In genomic region chr2:3242747-3243369, GRCh38 we compare ENCODE assay signal across 8 cellular contexts.
A peak's percentile ranks its signal among the peaks of the same experiment; 100 is the strongest.
DNase-seq lines count a peak whose midpoint lies in the region; ATAC-seq and TF ChIP-seq lines count a peak whose summit lies in the region.

No MANE protein-coding gene starts in this region.

- peak; percentile 78 for ATAC-seq in CD8-positive, alpha-beta T cell
- peak; percentile 78 for ATAC-seq in GM21528 (IDR thresholded peaks at IDR 0.05; ENCODE audit: low FRiP score, unreplicated experiment)

- H3K4me1 Mint-ChIP-seq in CD8-positive, alpha-beta T cell (ENCODE audit: low read depth) = peaks cover 23% of the 10 kb centered on the region

- no peak overlapping the region for H3K9ac ChIP-seq in neuronal stem cell (ENCODE audit: low read depth, low read length, poor library complexity)
- no peak overlapping the region for H3K9ac ChIP-seq in SK-N-SH

- peak overlapping the region; percentile 72 for H3K27ac Mint-ChIP-seq in CD8-positive, alpha-beta T cell

- peak overlapping the region; percentile 18 for H3K4me3 ChIP-seq in CD8-positive, alpha-beta T cell (ENCODE audit: low read depth, low read length)
- H3K4me3 ChIP-seq in choroid plexus epithelial cell (ENCODE audit: low read depth, low read length) = no peak overlapping the region
- no peak overlapping the region for H3K4me3 ChIP-seq in neuronal stem cell (ENCODE audit: low read length in 2 of 2)
- H3K4me3 ChIP-seq in SK-N-SH (ENCODE audit: low read depth in 2 of 2, low read length in 1 of 2) = no peak overlapping the region

- no peaks in the 10 kb centered on the region for H3K9me3 ChIP-seq in CD8-positive, alpha-beta T cell (ENCODE audit: low read length)
- peaks cover 0 to 2% of the 10 kb centered on the region in 2 donors for H3K9me3 ChIP-seq in neuronal stem cell (replicated peaks in 1 of 2; ENCODE audit: control insufficient read depth in 2 of 2, insufficient read depth in 1 of 2, low read depth in 1 of 2, low read length in 2 of 2)
- H3K9me3 ChIP-seq in SK-N-SH = no peaks in the 10 kb centered on the region

- H3K23ac ChIP-seq in neuronal stem cell (ENCODE audit: low read depth, low read length, poor library complexity) = no peak overlapping the region

- H3K27me3 Mint-ChIP-seq in CD8-positive, alpha-beta T cell (ENCODE audit: low read depth) = no peaks in the 10 kb centered on the region

- H3K79me1 ChIP-seq in neuronal stem cell (ENCODE audit: low read depth, low read length) = no peaks in the 10 kb centered on the region

- peak overlapping the region; percentile 27 for H3K27ac ChIP-seq in CD8-positive, alpha-beta T cell (ENCODE audit: low read depth, low read length)
- no peak overlapping the region for H3K27ac ChIP-seq in neuronal stem cell (replicated peaks; ENCODE audit: low read length)
- H3K27ac ChIP-seq in SK-N-SH (ENCODE audit: low read depth in 2 of 2, low read length in 1 of 2) = no peak overlapping the region

- H2AFZ ChIP-seq in neuronal stem cell (ENCODE audit: low read length) = no peak overlapping the region
- H2AFZ ChIP-seq in SK-N-SH (ENCODE audit: low read depth) = no peak overlapping the region

- no peak overlapping the region for H3K14ac ChIP-seq in neuronal stem cell (ENCODE audit: low read length)

- no peak overlapping the region for H3K4ac ChIP-seq in neuronal stem cell (ENCODE audit: low read length)

- POLR2A ChIA-PET in CD8-positive, alpha-beta T cell (lab: Charles Lee) = interaction anchor here (1.3 kb wide), 1 partner anchor 17 kb away, joined by 5 read pairs; no protein-coding TSS in a partner anchor
- POLR2A ChIA-PET in HEK293T (lab: Yijun Ruan, JAX) (no interaction called here), SK-N-SH (lab: Yijun Ruan, JAX) (no interaction called here)

- no peak overlapping the region for H2AK5ac ChIP-seq in neuronal stem cell (ENCODE audit: low read depth, low read length)

- H3K4me3 Mint-ChIP-seq in CD8-positive, alpha-beta T cell = peak overlapping the region; percentile 55

- H3K27me3 ChIP-seq in CD8-positive, alpha-beta T cell (ENCODE audit: insufficient read depth, low read length) = no peaks in the 10 kb centered on the region
- H3K27me3 ChIP-seq in neuronal stem cell (ENCODE audit: control insufficient read depth in 3 of 3, insufficient read depth in 3 of 3, low read depth in 1 of 3, low read length in 3 of 3) = no peaks in the 10 kb centered on the region
- H3K27me3 ChIP-seq in SK-N-SH (ENCODE audit: insufficient read depth) = no peaks in the 10 kb centered on the region

- H4K20me1 ChIP-seq in SK-N-SH (ENCODE audit: insufficient read depth) = no peaks in the 10 kb centered on the region

- H2BK120ac ChIP-seq in neuronal stem cell (ENCODE audit: low read depth, low read length) = no peak overlapping the region

- H3K36me3 Mint-ChIP-seq in CD8-positive, alpha-beta T cell = peaks cover 5% of the 10 kb centered on the region

- no peak for TF ChIP-seq RAD21 in SK-N-SH (IDR thresholded peaks at IDR 0.05; ENCODE audit: low read length)

- H3F3A ChIP-seq in SK-N-SH (replicated peaks; ENCODE audit: insufficient read depth) = no peaks in the 10 kb centered on the region

- H3K4me1 ChIP-seq in CD8-positive, alpha-beta T cell (ENCODE audit: insufficient read depth, low read length) = peaks cover 51% of the 10 kb centered on the region
- H3K4me1 ChIP-seq in neuronal stem cell (ENCODE audit: control insufficient read depth in 2 of 2, insufficient read depth in 1 of 2, low read depth in 1 of 2, low read length in 2 of 2) = no peaks in the 10 kb centered on the region
- H3K4me1 ChIP-seq in SK-N-SH (ENCODE audit: control insufficient read depth in 1 of 2, insufficient read depth in 2 of 2, low read depth in 1 of 2, low read length in 1 of 2) = peaks cover 0 to 9% of the 10 kb centered on the region in 2 experiments; a peak in 1 of 4 replicates

- no peaks in the 10 kb centered on the region for H3K79me2 ChIP-seq in SK-N-SH (ENCODE audit: insufficient read depth)

- H2BK12ac ChIP-seq in neuronal stem cell (ENCODE audit: low read length) = no peak overlapping the region

- H3K36me3 ChIP-seq in CD8-positive, alpha-beta T cell (ENCODE audit: insufficient read depth, low read length) = no peaks in the 10 kb centered on the region
- H3K36me3 ChIP-seq in neuronal stem cell (replicated peaks in 1 of 2; ENCODE audit: control insufficient read depth in 2 of 2, insufficient read depth in 2 of 2, low read length in 2 of 2) = no peaks in the 10 kb centered on the region
- peaks cover 0 to 12% of the 10 kb centered on the region in 2 experiments for H3K36me3 ChIP-seq in SK-N-SH (replicated peaks in 1 of 2; ENCODE audit: control insufficient read depth in 1 of 2, insufficient read depth in 2 of 2, low read length in 1 of 2)

- no peak overlapping the region for H4K91ac ChIP-seq in neuronal stem cell (ENCODE audit: low read depth, low read length, poor library complexity)

- CTCF ChIA-PET in CD8-positive, alpha-beta T cell (lab: Charles Lee) = no interaction called here
- CTCF ChIA-PET in HEK293T (lab: Yijun Ruan, JAX) = interaction anchor here (0.6 to 0.7 kb wide), 2 partner anchors 13 to 17 kb away, joined by 3 read pairs; no protein-coding TSS in a partner anchor
- CTCF ChIA-PET in SK-N-SH (lab: Yijun Ruan, JAX) = interaction anchor here (0.7 to 1.7 kb wide), 3 partner anchors 10 to 116 kb away, joined by 3 to 4 read pairs (median 3); no protein-coding TSS in a partner anchor

- no peak overlapping the region for H2BK5ac ChIP-seq in neuronal stem cell (ENCODE audit: low read length)

- H2BK15ac ChIP-seq in neuronal stem cell (ENCODE audit: low read length) = no peak overlapping the region

- no CpG with 5 or more reads among the region's 9 CpGs for WGBS in neuronal stem cell (ENCODE audit: extremely low coverage in 2 of 2, insufficient read length in 2 of 2, insufficient replicate concordance in 1 of 2), 2 donors
- 92% methylated on average over 9 of the region's 9 CpGs for WGBS in SK-N-SH (ENCODE audit: low lambda C conversion rate)

- no peak overlapping the region for H3K4me2 ChIP-seq in neuronal stem cell (ENCODE audit: insufficient read depth, low read length, poor library complexity, severe bottlenecking)
- H3K4me2 ChIP-seq in SK-N-SH = no peak overlapping the region

- TF ChIP-seq EP300 in SK-N-SH (IDR thresholded peaks at IDR 0.05; ENCODE audit: borderline replicate concordance in 1 of 2, low read depth in 1 of 2, low read length in 1 of 2) = no peak

- no peaks in the 10 kb centered on the region for H3K9me3 Mint-ChIP-seq in CD8-positive, alpha-beta T cell

- H4K8ac ChIP-seq in neuronal stem cell (ENCODE audit: low read depth, low read length) = no peak overlapping the region

- H3K9me2 ChIP-seq in SK-N-SH = no peaks in the 10 kb centered on the region

- DNase-seq in CD8-positive, alpha-beta T cell = peak in 6 of 7 experiments; percentile 19 to 58 (median 33)
- peak; percentile 84 for DNase-seq in MV-4-11 (lab: John Stamatoyannopoulos, UW)
- DNase-seq in choroid plexus epithelial cell (ENCODE audit: low read depth) = peak; percentile 17
- no peak for DNase-seq in neuronal stem cell (ENCODE audit: low spot score)
- no peak for DNase-seq in HEK293T (ENCODE audit: extremely low spot score)
- DNase-seq in DMS114 treated with DMSO at 0.1 percent for 48 hours (lab: John Stamatoyannopoulos, UW; ENCODE audit: unreplicated experiment) = no peak
- DNase-seq in SK-N-SH = no peak

- no peak for TF ChIP-seq CTCF in CD8-positive, alpha-beta T cell (IDR thresholded peaks at IDR 0.05)
- no peak for TF ChIP-seq CTCF in choroid plexus epithelial cell (conservative IDR thresholded peaks at IDR 0.05; ENCODE audit: low read depth, low read length)
- no peak for TF ChIP-seq CTCF in SK-N-SH (IDR thresholded peaks at IDR 0.05)

- H3K18ac ChIP-seq in neuronal stem cell (ENCODE audit: low read length) = no peak overlapping the region

- intact Hi-C loops in CD8-positive, alpha-beta T cell (cut with DNase I, micrococcal nuclease) = loop anchor here in 1 of 2 experiments (5.0 kb wide), 1 partner anchor 59 kb away; no protein-coding TSS in a partner anchor

TF ChIP-seq in HEK293T, 16 proteins besides CTCF, POLR2A, EP300 and RAD21 (continues in another document):
- TF ChIP-seq L3MBTL2 (conservative IDR thresholded peaks at IDR 0.05) = no peak
- no peak for TF ChIP-seq FOXM1 (IDR thresholded peaks at IDR 0.05; ENCODE audit: borderline replicate concordance)
- TF ChIP-seq BHLHE40 (IDR thresholded peaks at IDR 0.05; ENCODE audit: borderline replicate concordance) = no peak
- TF ChIP-seq ARNT (IDR thresholded peaks at IDR 0.05) = no peak
- no peak for TF ChIP-seq NFRKB (IDR thresholded peaks at IDR 0.05)
- TF ChIP-seq TARDBP (IDR thresholded peaks at IDR 0.05) = no peak
- TF ChIP-seq LEF1 (IDR thresholded peaks at IDR 0.05; ENCODE audit: borderline replicate concordance) = no peak
- TF ChIP-seq SP1 (IDR thresholded peaks at IDR 0.05) = no peak
- TF ChIP-seq, protein P1, sequence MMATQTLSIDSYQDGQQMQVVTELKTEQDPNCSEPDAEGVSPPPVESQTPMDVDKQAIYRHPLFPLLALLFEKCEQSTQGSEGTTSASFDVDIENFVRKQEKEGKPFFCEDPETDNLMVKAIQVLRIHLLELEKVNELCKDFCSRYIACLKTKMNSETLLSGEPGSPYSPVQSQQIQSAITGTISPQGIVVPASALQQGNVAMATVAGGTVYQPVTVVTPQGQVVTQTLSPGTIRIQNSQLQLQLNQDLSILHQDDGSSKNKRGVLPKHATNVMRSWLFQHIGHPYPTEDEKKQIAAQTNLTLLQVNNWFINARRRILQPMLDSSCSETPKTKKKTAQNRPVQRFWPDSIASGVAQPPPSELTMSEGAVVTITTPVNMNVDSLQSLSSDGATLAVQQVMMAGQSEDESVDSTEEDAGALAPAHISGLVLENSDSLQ (IDR thresholded peaks at IDR 0.05) = no peak

TF ChIP-seq in SK-N-SH, 30 proteins besides CTCF, POLR2A, EP300 and RAD21:
- TF ChIP-seq GABPA (IDR thresholded peaks at IDR 0.05; ENCODE audit: low read depth) = no peak
- no peak for TF ChIP-seq TCF12 (IDR thresholded peaks at IDR 0.05)
- no peak for TF ChIP-seq MEF2A (IDR thresholded peaks at IDR 0.05; ENCODE audit: borderline replicate concordance, low read depth)
- TF ChIP-seq TAF1 (IDR thresholded peaks at IDR 0.05; ENCODE audit: borderline replicate concordance, low read depth, low read length) = no peak

Comparison
In these comparisons a context has a peak if more than half of its experiments do, and no peak if none do; other contexts are left out.
1. DNase-seq: peak in CD8-positive, alpha-beta T cell (6 of 7), MV-4-11 (single experiment) and choroid plexus epithelial cell (single experiment); none in neuronal stem cell (single experiment), HEK293T (single experiment), DMS114 treated with DMSO at 0.1 percent for 48 hours (single experiment) and SK-N-SH (single experiment).